13 cellular contexts compared by ENCODE assay signal in the genomic region with DNA sequence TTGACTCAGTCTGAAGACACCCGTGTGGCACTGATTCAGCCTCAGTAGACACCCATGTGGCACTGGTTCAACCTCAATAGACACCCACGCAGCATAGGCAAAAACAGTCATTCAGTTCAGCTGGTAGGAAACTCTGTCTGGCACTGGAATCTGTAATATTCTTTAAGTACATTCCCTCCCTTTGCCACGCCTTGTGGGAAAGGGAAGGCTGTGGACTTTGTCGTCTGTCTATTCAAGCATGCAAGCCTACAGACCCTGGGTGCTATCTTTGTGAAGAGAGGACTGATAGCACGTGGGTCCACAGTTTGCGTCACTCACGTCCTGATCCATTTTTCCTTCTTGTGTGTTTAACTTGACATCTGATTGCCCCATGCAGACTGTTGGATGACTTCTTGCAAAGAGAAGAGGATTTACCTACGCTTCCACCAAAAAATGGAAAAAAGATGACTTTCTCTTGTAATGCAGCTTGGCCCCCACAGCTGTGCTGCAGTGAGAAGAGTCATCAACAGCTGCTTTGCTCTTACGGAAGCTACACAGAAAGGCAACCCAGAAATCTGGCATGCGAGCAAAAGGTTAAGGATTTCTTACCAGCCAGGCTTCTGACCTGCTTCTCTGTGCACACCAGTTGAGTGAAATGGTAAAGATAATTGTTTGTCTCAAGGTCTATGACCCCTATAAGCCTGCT.
A peak's percentile ranks its signal among the peaks of the same experiment; 100 is the strongest.
DNase-seq lines count a peak whose midpoint lies in the region; ATAC-seq lines count a peak whose summit lies in the region.
"Had no signal": no experiment of that assay in that cellular context is flagged by ENCODE, and none has a peak within 500 bp of the region (broad histone marks: within the 10 kb centered on the region; RNA-seq: fewer than 3 reads in every experiment).

No MANE protein-coding gene starts in this region.

- no peaks in the 10 kb centered on the region for H3K79me2 ChIP-seq in trophoblast cell (ENCODE audit: control insufficient read depth, insufficient read depth, low read length, poor library complexity)

- H4K12ac ChIP-seq in trophoblast cell (ENCODE audit: low read depth, low read length): no peak overlapping the region

- H3K27me3 ChIP-seq in SJSA1 (replicated peaks): no peaks in the 10 kb centered on the region
- no peaks in the 10 kb centered on the region for H3K27me3 ChIP-seq in trophoblast cell (ENCODE audit: insufficient read depth, low read length)
- H3K27me3 ChIP-seq: BLaER1 had no signal

- H3K14ac ChIP-seq in trophoblast cell (ENCODE audit: low read length): no peak overlapping the region

- no peak overlapping the region for H3K4me2 ChIP-seq in trophoblast cell (ENCODE audit: low read length)
- H3K4me2 ChIP-seq: BLaER1 had no signal

- H2BK12ac ChIP-seq in trophoblast cell (ENCODE audit: low read length): no peak overlapping the region

- no peak overlapping the region for H3K4ac ChIP-seq in trophoblast cell (ENCODE audit: low read depth, low read length)

- H3K4me3 ChIP-seq in SJSA1 (no peak overlapping the region), trophoblast cell (ENCODE audit: low read depth, low read length) (no peak overlapping the region)
- H3K4me3 ChIP-seq: BLaER1 had no signal

- no peak overlapping the region for H2AFZ ChIP-seq in trophoblast cell (ENCODE audit: insufficient read depth, low read length, poor library complexity)

- no peaks in the 10 kb centered on the region for H3K79me1 ChIP-seq in trophoblast cell (ENCODE audit: low read length)

- no peak overlapping the region for H4K8ac ChIP-seq in trophoblast cell (ENCODE audit: low read depth, low read length)

- DNase-seq in AG20443 (ENCODE audit: low spot score): peak; percentile 34
- peak; percentile 48 to 52 for DNase-seq in SJSA1 (ENCODE audit: low read depth in 1 of 2, low spot score in 2 of 2)
- peak; percentile 51 for DNase-seq in foreskin melanocyte
- DNase-seq in trophoblast cell: peak; percentile 52 to 71
- DNase-seq in stimulated activated naive CD4-positive, alpha-beta T cell treated with Interleukin-2 at 50 U/mL for 16 hours (lab: John Stamatoyannopoulos, UW): no peak
- DNase-seq in KG1 (lab: John Stamatoyannopoulos, UW): no peak
- DNase-seq in SIG-M5 (lab: John Stamatoyannopoulos, UW): no peak
- DNase-seq: activated CD8-positive, alpha-beta memory T cell treated with anti-CD3 and anti-CD28 coated beads for 24 hours; activated naive CD4-positive, alpha-beta T cell; NCI-H524 treated with DMSO at 0.1 percent for 48 hours; stimulated activated CD4-positive, alpha-beta T cell treated with anti-CD3 and anti-CD28 coated beads, Interleukin-12 subunit alpha, Interleukin-12 subunit beta, amount 100 ng/mL, for 4 hours had no signal

- ATAC-seq in HG02884 (IDR thresholded peaks at IDR 0.05; ENCODE audit: unreplicated experiment): no peak

- no CpG with 5 or more reads among the region's 10 CpGs for WGBS in trophoblast cell (ENCODE audit: extremely low coverage, insufficient coverage, insufficient read length)

- H2AK5ac ChIP-seq in trophoblast cell (ENCODE audit: low read length): no peak overlapping the region

- H3K18ac ChIP-seq in trophoblast cell (ENCODE audit: low read length): no peak overlapping the region

- H4K91ac ChIP-seq in trophoblast cell (ENCODE audit: low read depth, low read length): no peak overlapping the region

- H3K9ac ChIP-seq in trophoblast cell (ENCODE audit: low read length): no peak overlapping the region
- H3K9ac ChIP-seq: BLaER1 had no signal

- H3K9me3 ChIP-seq in SJSA1 (replicated peaks) (no peaks in the 10 kb centered on the region), trophoblast cell (ENCODE audit: insufficient read depth, low read depth, low read length) (no peaks in the 10 kb centered on the region)
- H3K9me3 ChIP-seq: BLaER1 had no signal

- H3K36me3 ChIP-seq in SJSA1: no peaks in the 10 kb centered on the region
- no peaks in the 10 kb centered on the region for H3K36me3 ChIP-seq in trophoblast cell (ENCODE audit: control insufficient read depth in 1 of 2, insufficient read depth in 2 of 2, low read length in 2 of 2)
- H3K36me3 ChIP-seq: BLaER1 had no signal

- no peak overlapping the region for H3K23ac ChIP-seq in trophoblast cell (ENCODE audit: low read length)

- H3K4me1 ChIP-seq in SJSA1 (replicated peaks) (peaks cover 58% of the 10 kb centered on the region), trophoblast cell (ENCODE audit: control insufficient read depth in 1 of 2, insufficient read depth in 2 of 2, low read length in 2 of 2) (peaks cover 0 to 5% of the 10 kb centered on the region in 2 experiments)

- peak overlapping the region; percentile 96 for H3K27ac ChIP-seq in SJSA1
- H3K27ac ChIP-seq in trophoblast cell (ENCODE audit: low read depth, low read length): no peak overlapping the region
- H3K27ac ChIP-seq: BLaER1 had no signal

- H2BK120ac ChIP-seq in trophoblast cell (ENCODE audit: insufficient read depth, low read length, poor library complexity): no peak overlapping the region

- H2BK5ac ChIP-seq in trophoblast cell (ENCODE audit: low read depth, low read length, poor library complexity): no peak overlapping the region

Comparison
In these comparisons a context has a peak if more than half of its experiments do, and no peak if none do; other contexts are left out.
1. DNase-seq: peak in AG20443 (single experiment), SJSA1 (2 of 2), foreskin melanocyte (single experiment) and trophoblast cell (2 of 2); none in stimulated activated naive CD4-positive, alpha-beta T cell treated with Interleukin-2 at 50 U/mL for 16 hours (single experiment), KG1 (single experiment) and SIG-M5 (single experiment).